ENCODE assay signal across 1 cellular context in genomic region chr2:975095-975494, GRCh38.
TF ChIP-seq lines count a peak whose summit lies in the region.

No MANE protein-coding gene starts in this region.

TF ChIP-seq in IMR-90, 13 proteins besides CTCF, POLR2A, EP300 and RAD21:
- no peak for TF ChIP-seq ELK1 (IDR thresholded peaks at IDR 0.05; ENCODE audit: borderline replicate concordance, low read depth, low read length)
- TF ChIP-seq NFE2L2 (IDR thresholded peaks at IDR 0.05; ENCODE audit: low read depth, low read length), result no peak
- TF ChIP-seq CHD1 (IDR thresholded peaks at IDR 0.05; ENCODE audit: low read depth, low read length), result no peak
- TF ChIP-seq USF2 (IDR thresholded peaks at IDR 0.05; ENCODE audit: low read depth, low read length), result no peak
- no peak for TF ChIP-seq RFX5 (IDR thresholded peaks at IDR 0.05; ENCODE audit: low read depth, low read length)
TF ChIP-seq in IMR-90: peak in this region for 0.
